Comparison of ENCODE assay signal across 17 cellular contexts in the genomic region with DNA sequence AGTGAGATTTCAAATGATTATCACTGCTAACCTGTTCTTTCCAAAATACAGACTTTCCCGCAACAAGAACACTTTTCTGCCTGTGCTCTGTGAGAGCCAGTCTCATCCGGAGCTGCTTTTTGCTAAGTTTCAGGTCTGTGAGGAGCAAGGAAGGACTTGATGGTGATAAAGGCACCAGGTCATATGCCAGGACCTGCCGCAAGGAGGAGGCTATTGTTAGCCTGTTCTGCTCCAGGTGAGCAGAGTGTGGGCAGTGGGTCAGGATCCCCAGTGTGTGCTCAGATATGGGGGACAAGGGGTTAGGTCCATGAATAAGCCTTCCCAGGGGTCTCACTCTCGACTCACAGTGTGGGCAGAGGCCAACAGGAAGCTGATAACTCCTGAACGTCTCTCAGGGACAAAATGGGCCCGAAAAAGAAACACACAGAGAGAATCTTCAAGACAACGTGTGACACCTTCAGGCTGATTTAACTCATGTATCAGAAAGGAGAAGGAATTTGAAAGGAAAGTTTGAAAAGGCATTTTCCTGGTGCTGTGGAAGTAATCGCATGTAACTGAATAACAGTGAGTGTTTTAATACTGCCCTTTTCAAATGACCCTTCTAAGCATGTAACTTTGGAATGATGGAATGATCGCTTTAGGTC. TPM values are rescaled to one million over a fixed set of nuclear protein-coding genes. Genes with fewer than 3 reads are reported as not detected.
DNase-seq lines count a peak whose midpoint lies in the region; ATAC-seq, FAIRE-seq and TF ChIP-seq lines count a peak whose summit lies in the region.
"Had no signal": no experiment of that assay in that cellular context is flagged by ENCODE, and none has a peak within 500 bp of the region (broad histone marks: within the 10 kb centered on the region; RNA-seq: fewer than 3 reads in every experiment).

No MANE protein-coding gene starts in this region.

- peak; percentile 41 to 50 for TF ChIP-seq RAD21 in K562 (CRISPR knock-in tag; conservative IDR thresholded peaks at IDR 0.05 in 1 of 2, IDR thresholded peaks at IDR 0.05 in 1 of 2)

- no peak for TF ChIP-seq POLR2A in K562 (conservative IDR thresholded peaks at IDR 0.05)

- no TSS peak for BruUV-seq in K562 (replicated peaks; lab: Mats Ljungman, UMichigan)

- CTCF ChIA-PET in K562 (lab: Yijun Ruan, JAX; ENCODE audit: low intra/inter-chr PET ratio): no interaction called here

- peaks cover 16 to 29% of the 10 kb centered on the region in 2 experiments for H3K27me3 ChIP-seq in K562 (ENCODE audit: control insufficient read depth in 2 of 2, insufficient read depth in 2 of 2, low read length in 2 of 2)
- no peaks in the 10 kb centered on the region for H3K27me3 ChIP-seq in left ventricle myocardium inferior (ENCODE audit: low read depth)
- no peaks in the 10 kb centered on the region for H3K27me3 ChIP-seq in stomach smooth muscle (ENCODE audit: control insufficient read depth in 1 of 2, insufficient read depth in 2 of 2, low read length in 2 of 2)
- H3K27me3 ChIP-seq: BE2C had no signal

- no peaks in the 10 kb centered on the region for H4K20me1 ChIP-seq in K562 (replicated peaks; ENCODE audit: control insufficient read depth, insufficient read depth, low read length)

- no peak overlapping the region for H2AFZ ChIP-seq in K562 (ENCODE audit: low read depth, low read length)

- FAIRE-seq in K562 (lab: Jason Lieb, UNC) (no peak), RCC 7860 (lab: Jason Lieb, UNC) (no peak)
- FAIRE-seq: HepG2 had no signal

- DNase-seq in HT1080 (ENCODE audit: low read depth): peak; percentile 11
- peak in 1 of 4 experiments; percentile 6 for DNase-seq in K562 (ENCODE audit: extremely low read depth in 1 of 4, low spot score in 3 of 4)
- DNase-seq in left ventricle myocardium inferior: no peak
- no peak for DNase-seq in NCI-H2171 treated with DMSO at 0.1 percent for 48 hours (lab: John Stamatoyannopoulos, UW)
- DNase-seq in RCC 7860 (ENCODE audit: low spot score): no peak
- DNase-seq: activated CD4-positive, alpha-beta T cell treated with anti-CD3 and anti-CD28 coated beads for 4 hours; BE2C; cortex of kidney; DND-41; foreskin fibroblast; islet precursor cell; NCI-H1417 treated with DMSO at 0.1 percent for 48 hours; NCI-H510A; T-helper 17 cell had no signal

- in situ Hi-C loops in K562 (cut with MboI): no loop called here

- no peak overlapping the region for H3K4me2 ChIP-seq in K562 (ENCODE audit: insufficient read depth, low read length)

- intact Hi-C loops in K562 (cut with micrococcal nuclease) (loop anchor here (5.0 to 10.0 kb wide), 2 partner anchors 56 to 458 kb away; partner anchors contain the start of gene PDLIM3), left ventricle myocardium inferior (cut with micrococcal nuclease) (loop anchor here (10.0 kb wide), 2 partner anchors 108 to 168 kb away; partner anchors contain the start of gene UFSP2)

- H3K4me1 ChIP-seq in K562 (replicated peaks in 1 of 2; ENCODE audit: control insufficient read depth in 2 of 2, insufficient read depth in 2 of 2, low read length in 2 of 2): no peaks in the 10 kb centered on the region
- H3K4me1 ChIP-seq in left ventricle myocardium inferior: peaks cover 44% of the 10 kb centered on the region
- H3K4me1 ChIP-seq in stomach smooth muscle (ENCODE audit: control insufficient read depth, insufficient read depth, low read length): peaks cover 17% of the 10 kb centered on the region

- H3K36me3 ChIP-seq in K562 (ENCODE audit: control insufficient read depth, insufficient read depth, low read length) (no peaks in the 10 kb centered on the region), left ventricle myocardium inferior (no peaks in the 10 kb centered on the region), stomach smooth muscle (ENCODE audit: control insufficient read depth in 2 of 2, insufficient read depth in 2 of 2, low read length in 2 of 2) (no peaks in the 10 kb centered on the region)
- H3K36me3 ChIP-seq: BE2C had no signal

- POLR2A ChIA-PET in K562 (lab: Yijun Ruan, JAX): interaction anchor here (0.6 to 1.2 kb wide), 2 partner anchors 114 to 297 kb away, joined by 3 read pairs; no protein-coding TSS in a partner anchor

- WGBS in K562 (ENCODE audit: insufficient coverage, low coverage, missing lambda C conversion rate): 5% methylated on average over 9 of the region's 9 CpGs

- peak; percentile 66 for ATAC-seq in K562
- ATAC-seq in GM21786 (IDR thresholded peaks at IDR 0.05; ENCODE audit: unreplicated experiment): no peak
- ATAC-seq: HepG2, T-helper 17 cell had no signal

- H3K9me1 ChIP-seq in K562 (ENCODE audit: control insufficient read depth, insufficient read depth, low read length): no peaks in the 10 kb centered on the region

- no peaks in the 10 kb centered on the region for H3K79me2 ChIP-seq in K562 (ENCODE audit: control insufficient read depth, insufficient read depth, low read length)

- H3K9me3 ChIP-seq in K562 (replicated peaks; ENCODE audit: control insufficient read depth, insufficient read depth, low read depth, low read length) (no peaks in the 10 kb centered on the region), left ventricle myocardium inferior (replicated peaks) (no peaks in the 10 kb centered on the region), stomach smooth muscle (ENCODE audit: control insufficient read depth in 2 of 2, low read length in 2 of 2) (no peaks in the 10 kb centered on the region)
- H3K9me3 ChIP-seq: BE2C had no signal

- TF ChIP-seq EP300 in K562 (IDR thresholded peaks at IDR 0.05; ENCODE audit: low read length): no peak

- TF ChIP-seq CTCF in K562 (IDR thresholded peaks at IDR 0.05 in 2 of 3, conservative IDR thresholded peaks at IDR 0.05 in 1 of 3; ENCODE audit: insufficient read depth in 2 of 3, low read depth in 1 of 3, low read length in 3 of 3) (peak; percentile 0 to 41 (median 17); a peak in 2 of 6 replicates), left ventricle myocardium inferior (IDR thresholded peaks at IDR 0.05; ENCODE audit: borderline replicate concordance) (no peak)

- H3K4me3 ChIP-seq in K562: no peak overlapping the region
- H3K4me3 ChIP-seq in left ventricle myocardium inferior: no peak overlapping the region
- H3K4me3 ChIP-seq in stomach smooth muscle (ENCODE audit: low read length in 2 of 2): peak overlapping the region in 1 of 2 donors; percentile 23

- H3K27ac ChIP-seq in K562 (ENCODE audit: extremely low read depth, low read depth, low read length) (no peak overlapping the region), left ventricle myocardium inferior (replicated peaks) (peak overlapping the region; percentile 37), stomach smooth muscle (ENCODE audit: low read length) (peak overlapping the region; percentile 76)

- no peak overlapping the region for H3K9ac ChIP-seq in K562 (ENCODE audit: insufficient read depth in 1 of 2, low read depth in 2 of 2, low read length in 2 of 2)
- H3K9ac ChIP-seq in stomach smooth muscle (ENCODE audit: low read length in 2 of 2): peak overlapping the region; percentile 23 to 30

TF ChIP-seq in K562, 482 proteins besides CTCF, POLR2A, EP300 and RAD21 (continues in another document):
- TF ChIP-seq ETV1 (tag; conservative IDR thresholded peaks at IDR 0.05; ENCODE audit: low read depth): 0 out of 2 replicates have a peak, but pooled peaks have one; percentile 21

RNA-seq across cellular contexts. Expression of gene PDLIM3, which starts 57.7 kb away (rescaled TPM):
- total RNA-seq in HT1080 (2014; rRNA removed; shearing (Covaris generic)): 11.4 and 16.3 TPM in 2 replicates
- polyA plus RNA-seq in HT1080 (2015; cell fraction: cytosol; rRNA removed): 4.5 and 4.9 TPM in 2 replicates
- polyA plus RNA-seq in HT1080 (2015; cell fraction: nucleus; rRNA removed): 6.3 and 9.0 TPM in 2 replicates
- not detected in 2 replicates for total RNA-seq in K562 (2011; cell fraction: chromatin; rRNA removed; ENCODE audit: low replicate concordance)
- not detected in 2 replicates for total RNA-seq in K562 (2011; cell fraction: nucleolus; rRNA removed)
- total RNA-seq in K562 (2011; cell fraction: nucleoplasm; rRNA removed): not detected in 2 replicates
- total RNA-seq in K562 (2014; rRNA removed): 0.12 TPM in 1 of 2 replicates, not detected in the other
- not detected in 2 replicates for total RNA-seq in K562 (2014; rRNA removed; fragmentation: Illumina TruSeq; extraction: Trizol)
- total RNA-seq in K562 (2015; rRNA removed; fragmentation: Illumina TruSeq; extraction: Trizol): not detected in 2 replicates
- total RNA-seq in K562 (2021): not detected in 2 replicates
- not detected in 2 replicates for polyA plus RNA-seq in K562 (2011; rRNA removed)
- not detected in 2 replicates for polyA plus RNA-seq in K562 (2011; cell fraction: cytosol; rRNA removed)
- not detected in 2 replicates for polyA plus RNA-seq in K562 (2011; cell fraction: nucleus; rRNA removed)
- 0.04 and 0.14 TPM in 2 replicates for polyA plus RNA-seq in K562 (2012)
- polyA plus RNA-seq in K562 (2014; fragmentation: Illumina TruSeq; extraction: Trizol): not detected in 2 replicates
- under 1 TPM in 1 of 2 experiments, not detected in 1; 0.06 TPM for polyA plus RNA-seq in K562 (2014; fragmentation: Nextera tagmentation; extraction: Ambion mirVana)
- not detected in 2 replicates for polyA plus RNA-seq in K562 (2014; rRNA removed)
- polyA minus RNA-seq in K562 (2011; rRNA and poly(A)+ RNA removed): not detected in 2 replicates
- not detected in 2 replicates for polyA minus RNA-seq in K562 (2011; cell fraction: cytosol; rRNA and poly(A)+ RNA removed)
- polyA minus RNA-seq in K562 (2011; cell fraction: nucleus; rRNA and poly(A)+ RNA removed): not detected in 2 replicates
- total RNA-seq in left ventricle myocardium inferior: 308 TPM
- total RNA-seq: T-helper 17 cell had no signal

Comparison
In these comparisons a context has a peak if more than half of its experiments do, and no peak if none do; other contexts are left out.
1. H3K9ac ChIP-seq: peak in stomach smooth muscle (2 of 2); none in K562 (0 of 2).
2. RNA of gene PDLIM3, which starts 57.7 kb away (total RNA-seq): 308 TPM in left ventricle myocardium inferior (single experiment); 11.4 to 16.3 TPM in HT1080 and 0.12 TPM in K562; every median in the first group is over 10 times any median in the second.